8 cellular contexts compared by ENCODE assay signal in the genomic region with DNA sequence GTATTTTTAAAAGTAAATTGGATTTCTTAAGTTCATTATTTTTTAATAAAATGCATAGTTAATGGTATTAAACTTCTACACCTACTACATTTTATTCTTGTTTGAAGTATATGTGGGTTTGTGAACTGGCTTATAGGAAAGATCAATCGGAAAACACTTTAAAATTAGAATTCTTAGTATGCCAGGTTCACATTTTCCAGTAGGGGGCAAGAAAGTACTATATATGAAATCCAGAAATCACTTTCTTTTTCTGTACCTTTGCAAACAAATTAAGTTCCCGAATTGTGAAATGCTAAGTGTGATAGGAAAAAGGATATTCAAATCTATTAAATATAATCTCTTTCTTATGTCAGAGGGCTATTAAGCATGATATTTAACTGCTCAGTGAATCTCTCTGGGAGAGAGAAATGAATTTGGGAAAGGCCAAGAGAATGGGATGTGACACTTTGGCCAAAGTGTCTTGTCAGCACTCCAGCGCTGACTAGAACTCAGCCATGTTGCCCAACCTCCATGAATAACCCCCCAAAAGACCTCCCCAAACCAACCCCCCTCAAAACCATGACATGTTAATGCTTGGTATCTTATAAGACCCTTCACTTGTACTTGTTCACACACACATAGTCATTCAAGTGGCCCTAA.
DNase-seq lines count a peak whose midpoint lies in the region; ATAC-seq and TF ChIP-seq lines count a peak whose summit lies in the region.

No MANE protein-coding gene starts in this region.

- H3K4me3 Mint-ChIP-seq in effector memory CD8-positive, alpha-beta T cell: no peak overlapping the region

- no peaks in the 10 kb centered on the region for H3K9me3 Mint-ChIP-seq in effector memory CD8-positive, alpha-beta T cell

- TF ChIP-seq CTCF in astrocyte of the spinal cord (IDR thresholded peaks at IDR 0.05; ENCODE audit: low read depth, low read length): peak; percentile 52

- no peak overlapping the region for H3K27ac Mint-ChIP-seq in effector memory CD8-positive, alpha-beta T cell

- in situ Hi-C loops in astrocyte of the spinal cord (cut with HindIII; ENCODE audit: low sequenced_read_pairs): no loop called here

- intact Hi-C loops in Right ventricle myocardium superior (cut with DNase I) (loop anchor here (5.0 kb wide), 1 partner anchor 598 kb away; no protein-coding TSS in a partner anchor), left ventricle myocardium superior (cut with micrococcal nuclease) (no loop called here)

- H3K36me3 Mint-ChIP-seq in effector memory CD8-positive, alpha-beta T cell (ENCODE audit: insufficient read depth): no peaks in the 10 kb centered on the region

- H3K4me3 ChIP-seq in astrocyte of the spinal cord (ENCODE audit: low read depth, low read length): no peak overlapping the region

- ATAC-seq in Right ventricle myocardium superior (ENCODE audit: poor library complexity): peak; percentile 53
- no peak for ATAC-seq in left ventricle myocardium superior
- ATAC-seq in HG03565 (IDR thresholded peaks at IDR 0.05; ENCODE audit: unreplicated experiment): no peak
- ATAC-seq in effector memory CD8-positive, alpha-beta T cell (replicated peaks): no peak

- H3K27me3 Mint-ChIP-seq in effector memory CD8-positive, alpha-beta T cell: no peaks in the 10 kb centered on the region

- H3K4me1 Mint-ChIP-seq in effector memory CD8-positive, alpha-beta T cell (ENCODE audit: low read depth in 2 of 2): no peaks in the 10 kb centered on the region

- DNase-seq in Right ventricle myocardium superior (no peak), left ventricle myocardium superior (no peak), NCI-H1092 (lab: John Stamatoyannopoulos, UW) (peak; percentile 33), astrocyte of the spinal cord (ENCODE audit: low read depth, low spot score) (peak; percentile 64), midbrain (lab: John Stamatoyannopoulos, UW) (peak; percentile 19), OCI-M2 (lab: John Stamatoyannopoulos, UW; ENCODE audit: unreplicated experiment) (no peak)
- no peak for DNase-seq in effector memory CD8-positive, alpha-beta T cell

Comparison
In these comparisons a context has a peak if more than half of its experiments do, and no peak if none do; other contexts are left out.
1. DNase-seq: peak in NCI-H1092 (single experiment), astrocyte of the spinal cord (single experiment) and midbrain (single experiment); none in Right ventricle myocardium superior (single experiment), left ventricle myocardium superior (single experiment), OCI-M2 (single experiment) and effector memory CD8-positive, alpha-beta T cell (0 of 3).